ENCODE assay signal across 8 cellular contexts in genomic region chr6:2448826-2449571, GRCh38.
A peak's percentile ranks its signal among the peaks of the same experiment; 100 is the strongest.
DNase-seq lines count a peak whose midpoint lies in the region; ATAC-seq and TF ChIP-seq lines count a peak whose summit lies in the region.

No MANE protein-coding gene starts in this region.

- H3K4me1 ChIP-seq in Peyer's patch (peaks cover 0 to 11% (median 0%) of the 10 kb centered on the region in 4 donors), subcutaneous abdominal adipose tissue (ENCODE audit: control insufficient read depth in 5 of 5, insufficient read depth in 5 of 5, low read length in 5 of 5) (peaks cover 0 to 4% (median 3%) of the 10 kb centered on the region in 5 donors)

- H3K27ac ChIP-seq in Peyer's patch (no peak overlapping the region), subcutaneous abdominal adipose tissue (ENCODE audit: low read depth, low read length) (no peak overlapping the region)

- H3K36me3 ChIP-seq in Peyer's patch (no peaks in the 10 kb centered on the region), subcutaneous abdominal adipose tissue (ENCODE audit: control insufficient read depth in 5 of 5, insufficient read depth in 5 of 5, low read length in 5 of 5) (no peaks in the 10 kb centered on the region)

- TF ChIP-seq POLR2A in Peyer's patch (IDR thresholded peaks at IDR 0.05): no peak

- intact Hi-C loops in left colon (cut with DNase I, micrococcal nuclease): no loop called here

- ATAC-seq in left colon (peak; percentile 76), GM21786 (IDR thresholded peaks at IDR 0.05; ENCODE audit: unreplicated experiment) (no peak)

- H3K4me3 ChIP-seq in Peyer's patch (peak overlapping the region in 1 of 4 donors; percentile 23), subcutaneous abdominal adipose tissue (ENCODE audit: low read depth in 1 of 5, low read length in 5 of 5) (peak overlapping the region in 4 of 5 donors; percentile 6 to 38 (median 25))

- H3K27me3 ChIP-seq in Peyer's patch (no peaks in the 10 kb centered on the region), subcutaneous abdominal adipose tissue (ENCODE audit: control insufficient read depth in 5 of 5, insufficient read depth in 4 of 5, low read length in 5 of 5) (no peaks in the 10 kb centered on the region)

- TF ChIP-seq CTCF in Peyer's patch (IDR thresholded peaks at IDR 0.05): peak in 4 of 6 experiments; percentile 43 to 79 (median 72)

- H3K9me3 ChIP-seq in Peyer's patch (no peaks in the 10 kb centered on the region), subcutaneous abdominal adipose tissue (ENCODE audit: control insufficient read depth in 5 of 5, low read length in 5 of 5) (no peaks in the 10 kb centered on the region)

- DNase-seq in SIG-M5 treated with dmso at 0.1 percent for 504 hours (lab: John Stamatoyannopoulos, UW; ENCODE audit: unreplicated experiment): peak; percentile 56
- no peak for DNase-seq in SIG-M5 (lab: John Stamatoyannopoulos, UW)
- peak; percentile 8 for DNase-seq in KG1 (lab: John Stamatoyannopoulos, UW)
- DNase-seq in Peyer's patch: peak in 1 of 3 donors; percentile 63
- DNase-seq in cerebellar cortex (ENCODE audit: low spot score): peak; percentile 64
- DNase-seq in left colon: peak; percentile 37 to 43

- H3K9ac ChIP-seq in subcutaneous abdominal adipose tissue (ENCODE audit: low read length in 5 of 5): no peak overlapping the region
